Comparison of ENCODE assay signal across 3 cellular contexts in the genomic region with DNA sequence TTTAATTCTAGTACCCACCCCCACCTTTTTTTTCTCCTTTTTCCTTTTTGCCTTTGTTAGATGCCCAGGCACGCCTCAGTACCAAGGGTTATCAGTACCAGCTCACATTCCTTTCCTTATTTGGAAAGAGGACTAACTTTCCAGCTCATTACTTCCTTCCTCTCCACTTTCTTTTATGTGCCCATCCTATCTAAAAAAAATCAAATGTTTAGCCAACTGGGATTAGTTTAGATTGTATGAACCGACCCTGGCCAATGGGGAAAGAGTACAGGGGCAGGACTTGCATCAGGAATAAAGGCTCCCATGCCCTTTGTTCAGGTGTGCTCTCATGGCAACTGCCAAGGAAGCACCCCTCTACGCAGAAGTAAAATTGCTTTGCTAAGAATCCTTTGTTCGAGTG. TPM values are rescaled to one million over a fixed set of nuclear protein-coding genes. Genes with fewer than 3 reads are reported as not detected.
"Had no signal": no experiment of that assay in that cellular context is flagged by ENCODE, and none has a peak within 500 bp of the region (broad histone marks: within the 10 kb centered on the region; RNA-seq: fewer than 3 reads in every experiment).

No MANE protein-coding gene starts in this region.

RNA-seq across cellular contexts. Expression of a gene that starts 44.1 kb away (rescaled TPM):
- total RNA-seq: activated CD4-positive, alpha-beta T cell treated with anti-CD3 and anti-CD28 coated beads for 36 hours; frontal cortex; natural killer cell had no signal
